ENCODE assay signal across 1 cellular context in genomic region chr7:2517678-2518077, GRCh38.
TF ChIP-seq lines count a peak whose summit lies in the region.

No MANE protein-coding gene starts in this region.

TF ChIP-seq in WTC11, 78 proteins besides CTCF, POLR2A, EP300 and RAD21 (continued from another document):
- TF ChIP-seq, protein P1, sequence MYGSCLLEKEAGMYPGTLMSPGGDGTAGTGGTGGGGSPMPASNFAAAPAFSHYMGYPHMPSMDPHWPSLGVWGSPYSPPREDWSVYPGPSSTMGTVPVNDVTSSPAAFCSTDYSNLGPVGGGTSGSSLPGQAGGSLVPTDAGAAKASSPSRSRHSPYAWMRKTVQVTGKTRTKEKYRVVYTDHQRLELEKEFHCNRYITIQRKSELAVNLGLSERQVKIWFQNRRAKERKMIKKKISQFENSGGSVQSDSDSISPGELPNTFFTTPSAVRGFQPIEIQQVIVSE (CRISPR knock-in tag; IDR thresholded peaks at IDR 0.05; ENCODE audit: borderline replicate concordance), result no peak
- TF ChIP-seq, protein P2, sequence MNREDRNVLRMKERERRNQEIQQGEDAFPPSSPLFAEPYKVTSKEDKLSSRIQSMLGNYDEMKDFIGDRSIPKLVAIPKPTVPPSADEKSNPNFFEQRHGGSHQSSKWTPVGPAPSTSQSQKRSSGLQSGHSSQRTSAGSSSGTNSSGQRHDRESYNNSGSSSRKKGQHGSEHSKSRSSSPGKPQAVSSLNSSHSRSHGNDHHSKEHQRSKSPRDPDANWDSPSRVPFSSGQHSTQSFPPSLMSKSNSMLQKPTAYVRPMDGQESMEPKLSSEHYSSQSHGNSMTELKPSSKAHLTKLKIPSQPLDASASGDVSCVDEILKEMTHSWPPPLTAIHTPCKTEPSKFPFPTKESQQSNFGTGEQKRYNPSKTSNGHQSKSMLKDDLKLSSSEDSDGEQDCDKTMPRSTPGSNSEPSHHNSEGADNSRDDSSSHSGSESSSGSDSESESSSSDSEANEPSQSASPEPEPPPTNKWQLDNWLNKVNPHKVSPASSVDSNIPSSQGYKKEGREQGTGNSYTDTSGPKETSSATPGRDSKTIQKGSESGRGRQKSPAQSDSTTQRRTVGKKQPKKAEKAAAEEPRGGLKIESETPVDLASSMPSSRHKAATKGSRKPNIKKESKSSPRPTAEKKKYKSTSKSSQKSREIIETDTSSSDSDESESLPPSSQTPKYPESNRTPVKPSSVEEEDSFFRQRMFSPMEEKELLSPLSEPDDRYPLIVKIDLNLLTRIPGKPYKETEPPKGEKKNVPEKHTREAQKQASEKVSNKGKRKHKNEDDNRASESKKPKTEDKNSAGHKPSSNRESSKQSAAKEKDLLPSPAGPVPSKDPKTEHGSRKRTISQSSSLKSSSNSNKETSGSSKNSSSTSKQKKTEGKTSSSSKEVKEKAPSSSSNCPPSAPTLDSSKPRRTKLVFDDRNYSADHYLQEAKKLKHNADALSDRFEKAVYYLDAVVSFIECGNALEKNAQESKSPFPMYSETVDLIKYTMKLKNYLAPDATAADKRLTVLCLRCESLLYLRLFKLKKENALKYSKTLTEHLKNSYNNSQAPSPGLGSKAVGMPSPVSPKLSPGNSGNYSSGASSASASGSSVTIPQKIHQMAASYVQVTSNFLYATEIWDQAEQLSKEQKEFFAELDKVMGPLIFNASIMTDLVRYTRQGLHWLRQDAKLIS (CRISPR knock-in tag; IDR thresholded peaks at IDR 0.05; ENCODE audit: borderline replicate concordance), result no peak
- TF ChIP-seq SOX15 (CRISPR knock-in tag; IDR thresholded peaks at IDR 0.05) (no peak), GRHL2 (CRISPR knock-in tag; IDR thresholded peaks at IDR 0.05; ENCODE audit: insufficient replicate concordance, severe bottlenecking) (no peak), RORB (CRISPR knock-in tag; IDR thresholded peaks at IDR 0.05) (no peak), ZNF416 (CRISPR knock-in tag; IDR thresholded peaks at IDR 0.05) (no peak)
TF ChIP-seq in WTC11: peak in this region for 0.
